In genomic region chr5:771871-772545, GRCh38 we compare ENCODE assay signal across 6 cellular contexts. TPM values are rescaled to one million over a fixed set of nuclear protein-coding genes. Genes with fewer than 3 reads are reported as not detected.
"Had no signal": no experiment of that assay in that cellular context is flagged by ENCODE, and none has a peak within 500 bp of the region (broad histone marks: within the 10 kb centered on the region; RNA-seq: fewer than 3 reads in every experiment).

No MANE protein-coding gene starts in this region.

RNA-seq across cellular contexts. Expression of gene ZDHHC11B, which starts 12.5 kb away (rescaled TPM):
- total RNA-seq: dermis microvascular lymphatic vessel endothelial cell, fibroblast of villous mesenchyme, lung microvascular endothelial cell, osteocyte, renal cortical epithelial cell had no signal
- polyA plus RNA-seq: immature natural killer cell had no signal
